Comparison of ENCODE assay signal across 1 cellular context in genomic region chr22:36506637-36507517, GRCh38.
A peak's percentile ranks its signal among the peaks of the same experiment; 100 is the strongest.
TF ChIP-seq lines count a peak whose summit lies in the region.

Gene FOXRED2 (minus strand): TSS chr22:36507040. CDS start chr22:36506422, 618 bp downstream.

TF ChIP-seq in WTC11, 78 proteins besides CTCF, POLR2A, EP300 and RAD21 (continued from another document and continues in another):
- TF ChIP-seq AR (CRISPR knock-in tag; IDR thresholded peaks at IDR 0.05): no peak
- no peak for TF ChIP-seq ERG (CRISPR knock-in tag; IDR thresholded peaks at IDR 0.05)
- TF ChIP-seq HMGA2 (CRISPR knock-in tag; IDR thresholded peaks at IDR 0.05): no peak
- TF ChIP-seq FOXP4 (CRISPR knock-in tag; IDR thresholded peaks at IDR 0.05): peak; percentile 100
- peak; percentile 98; the same call in 1 of the 2 replicates for TF ChIP-seq KAT7 (CRISPR knock-in tag; IDR thresholded peaks at IDR 0.05; ENCODE audit: borderline replicate concordance)
- peak; percentile 89 for TF ChIP-seq ZNF263 (CRISPR knock-in tag; IDR thresholded peaks at IDR 0.05; ENCODE audit: low read depth)
- peak; percentile 98 for TF ChIP-seq JUN (CRISPR knock-in tag; IDR thresholded peaks at IDR 0.05)
- TF ChIP-seq ZNF512 (CRISPR knock-in tag; IDR thresholded peaks at IDR 0.05; ENCODE audit: borderline replicate concordance): no peak
- TF ChIP-seq ZBTB21 (CRISPR knock-in tag; IDR thresholded peaks at IDR 0.05; ENCODE audit: borderline replicate concordance): peak; percentile 94; the same call in 1 of the 2 replicates
- TF ChIP-seq HMGXB4 (CRISPR knock-in tag; IDR thresholded peaks at IDR 0.05): 0 out of 2 replicates have a peak, but pooled peaks have one; percentile 31
- TF ChIP-seq ESRRA (CRISPR knock-in tag; IDR thresholded peaks at IDR 0.05; ENCODE audit: borderline replicate concordance): peak; percentile 98
- TF ChIP-seq STAT6 (CRISPR knock-in tag; conservative IDR thresholded peaks at IDR 0.05; ENCODE audit: low read depth): peak; percentile 87; the same call in 1 of the 2 replicates
- peak; percentile 97 for TF ChIP-seq ZNF232 (CRISPR knock-in tag; IDR thresholded peaks at IDR 0.05)
- TF ChIP-seq ZNF281 (CRISPR knock-in tag; IDR thresholded peaks at IDR 0.05): peak; percentile 85
- TF ChIP-seq PREB (CRISPR knock-in tag; IDR thresholded peaks at IDR 0.05; ENCODE audit: borderline replicate concordance): peak; percentile 91; the same call in 1 of the 2 replicates
- peak; percentile 99 for TF ChIP-seq SP1 (CRISPR knock-in tag; conservative IDR thresholded peaks at IDR 0.05)
- no peak for TF ChIP-seq JAZF1 (CRISPR knock-in tag; IDR thresholded peaks at IDR 0.05)
- TF ChIP-seq IRF2 (CRISPR knock-in tag; IDR thresholded peaks at IDR 0.05; ENCODE audit: borderline replicate concordance, low read depth): peak; percentile 95
- TF ChIP-seq PRDM15 (CRISPR knock-in tag; IDR thresholded peaks at IDR 0.05): peak; percentile 74; the same call in 1 of the 2 replicates
- no peak for TF ChIP-seq ZNF425 (CRISPR knock-in tag; conservative IDR thresholded peaks at IDR 0.05)
- 0 out of 2 replicates have a peak, but pooled peaks have one; percentile 27 for TF ChIP-seq MLX (CRISPR knock-in tag; IDR thresholded peaks at IDR 0.05)
